ENCODE assay signal across 16 cellular contexts in genomic region chr7:132650498-132650897, GRCh38.
DNase-seq lines count a peak whose midpoint lies in the region; ATAC-seq, FAIRE-seq and TF ChIP-seq lines count a peak whose summit lies in the region.
"Had no signal": no experiment of that assay in that cellular context is flagged by ENCODE, and none has a peak within 500 bp of the region (broad histone marks: within the 10 kb centered on the region; RNA-seq: fewer than 3 reads in every experiment).

No MANE protein-coding gene starts in this region.

- POLR2A ChIA-PET in HepG2 (lab: Yijun Ruan, JAX) = no interaction called here

- ATAC-seq in HepG2 (no peak), HG02642 (IDR thresholded peaks at IDR 0.05; ENCODE audit: poor library complexity, unreplicated experiment) (no peak)
- ATAC-seq: left ventricle myocardium superior had no signal

- no peak overlapping the region for H3K27ac Mint-ChIP-seq in activated T-cell treated with anti-CD3 and anti-CD28 coated beads, Interleukin-2, amount 50 U/mL, for 24 hours
- H3K27ac Mint-ChIP-seq: activated B cell treated with CpG ODN at 0.5 μM for 24 hours; activated T-helper 1 cell treated with anti-CD3 and anti-CD28 coated beads, Interleukin-12 subunit alpha, Interleukin-12 subunit beta, Interleukin-2, Interleukin-4 antibody, amounts not matched to agents 30 ng/mL and 10 ng/mL and 1 ng/mL, durations not matched to agents 14 hours and 24 hours and 36 hours had no signal

- in situ Hi-C loops in HepG2 (cut with HindIII; ENCODE audit: extremely low pct_ligation_motif_present, low pct_unique_long_range_greater_than_20kb) = no loop called here

- no peak overlapping the region for H3K4me2 ChIP-seq in HepG2 (ENCODE audit: low read depth, low read length)

- DNase-seq in HepG2 (ENCODE audit: low spot score) (no peak), T1000 (lab: John Stamatoyannopoulos, UW) (peak; percentile 28), fibroblast of the aortic adventitia (ENCODE audit: low read depth) (peak; percentile 62), testis (no peak), UCSD-AML1 (lab: John Stamatoyannopoulos, UW; ENCODE audit: unreplicated experiment) (no peak)
- no peak for DNase-seq in activated T-cell treated with anti-CD3 and anti-CD28 coated beads, Interleukin-2, amount 50 U/mL, for 24 hours
- DNase-seq: activated B cell treated with CpG ODN at 0.5 μM for 24 hours, left ventricle myocardium superior, NCI-H1048, NCI-H510A, transverse colon had no signal

- TF ChIP-seq CTCF in liver (IDR thresholded peaks at IDR 0.05; ENCODE audit: low read depth, low read length, missing input control) (no peak), HepG2 (CRISPR knock-in tag; IDR thresholded peaks at IDR 0.05) (no peak), fibroblast of the aortic adventitia (IDR thresholded peaks at IDR 0.05; ENCODE audit: insufficient read depth, low read length) (no peak), testis (IDR thresholded peaks at IDR 0.05) (no peak)

- no peaks in the 10 kb centered on the region for H3K9me3 Mint-ChIP-seq in activated T-cell treated with anti-CD3 and anti-CD28 coated beads, Interleukin-2, amount 50 U/mL, for 24 hours
- H3K9me3 Mint-ChIP-seq: neural crest cell had no signal

- H3K4me1 Mint-ChIP-seq in activated T-cell treated with anti-CD3 and anti-CD28 coated beads, Interleukin-2, amount 50 U/mL, for 24 hours (ENCODE audit: low read depth) = peaks cover 19% of the 10 kb centered on the region

- H3K36me3 ChIP-seq in liver (ENCODE audit: control insufficient read depth in 4 of 4, insufficient read depth in 3 of 4, low read depth in 1 of 4, low read length in 3 of 4) = no peaks in the 10 kb centered on the region
- H3K36me3 ChIP-seq in HepG2 (replicated peaks in 1 of 2; ENCODE audit: control insufficient read depth in 1 of 2, insufficient read depth in 2 of 2, low read length in 2 of 2) = no peaks in the 10 kb centered on the region
- H3K36me3 ChIP-seq in testis (ENCODE audit: low read depth, missing control alignments) = no peaks in the 10 kb centered on the region
- H3K36me3 ChIP-seq: cardiac muscle cell, transverse colon had no signal

- H3K4me1 ChIP-seq in liver (ENCODE audit: control insufficient read depth in 4 of 4, insufficient read depth in 4 of 4, low read length in 3 of 4) (no peaks in the 10 kb centered on the region), HepG2 (ENCODE audit: insufficient read depth, low read length) (no peaks in the 10 kb centered on the region), testis (peaks cover 7% of the 10 kb centered on the region)

- no peaks in the 10 kb centered on the region for H4K20me1 ChIP-seq in HepG2 (ENCODE audit: insufficient read depth, low read length)

- H3K27ac ChIP-seq in liver (ENCODE audit: low read depth in 1 of 2, low read length in 2 of 2) (no peak overlapping the region), HepG2 (ENCODE audit: extremely low read length, insufficient read depth, low read length) (no peak overlapping the region), testis (no peak overlapping the region)
- H3K27ac ChIP-seq: cardiac muscle cell, transverse colon had no signal

- TF ChIP-seq POLR2A in HepG2 (IDR thresholded peaks at IDR 0.05; ENCODE audit: insufficient read depth in 1 of 2, low read depth in 2 of 2, low read length in 2 of 2) (no peak), testis (IDR thresholded peaks at IDR 0.05) (no peak)

- no peak overlapping the region for H2AFZ ChIP-seq in HepG2 (ENCODE audit: low read length)

- TF ChIP-seq EP300 in HepG2 (IDR thresholded peaks at IDR 0.05; ENCODE audit: low read depth in 2 of 2, low read length in 2 of 2) = no peak
- TF ChIP-seq EP300 in HepG2 (CRISPR knock-in tag; IDR thresholded peaks at IDR 0.05; ENCODE audit: borderline replicate concordance) = no peak

- intact Hi-C loops in HepG2 (cut with micrococcal nuclease; ENCODE audit: unreplicated experiment) (no loop called here), testis (cut with DNase I; ENCODE audit: low total_unique reads) (no loop called here)

- no peaks in the 10 kb centered on the region for H3K9me3 ChIP-seq in liver (ENCODE audit: control insufficient read depth in 4 of 4, low read length in 3 of 4)
- no peaks in the 10 kb centered on the region for H3K9me3 ChIP-seq in HepG2 (ENCODE audit: low read length)
- H3K9me3 ChIP-seq in testis = no peaks in the 10 kb centered on the region
- H3K9me3 ChIP-seq: transverse colon had no signal

- no peaks in the 10 kb centered on the region for H3K79me2 ChIP-seq in HepG2 (ENCODE audit: insufficient read depth, low read length)

- no peak overlapping the region for H3K4me3 Mint-ChIP-seq in activated T-cell treated with anti-CD3 and anti-CD28 coated beads, Interleukin-2, amount 50 U/mL, for 24 hours
- H3K4me3 Mint-ChIP-seq: activated B cell treated with CpG ODN at 0.5 μM for 24 hours; activated T-helper 1 cell treated with anti-CD3 and anti-CD28 coated beads, Interleukin-12 subunit alpha, Interleukin-12 subunit beta, Interleukin-2, Interleukin-4 antibody, amounts not matched to agents 30 ng/mL and 10 ng/mL and 1 ng/mL, durations not matched to agents 14 hours and 24 hours and 36 hours; neural crest cell had no signal

- CTCF ChIA-PET in HepG2 (lab: Yijun Ruan, JAX; ENCODE audit: low intra/inter-chr PET ratio, low total read pairs) = no interaction called here

- no peaks in the 10 kb centered on the region for H3K27me3 ChIP-seq in liver (ENCODE audit: control insufficient read depth in 4 of 4, insufficient read depth in 4 of 4, low read length in 3 of 4)
- H3K27me3 ChIP-seq in HepG2 (ENCODE audit: control insufficient read depth in 1 of 2, insufficient read depth in 2 of 2, low read length in 2 of 2) = peaks cover 2 to 9% of the 10 kb centered on the region in 2 experiments; a peak in 3 of 5 replicates
- no peaks in the 10 kb centered on the region for H3K27me3 ChIP-seq in testis
- H3K27me3 ChIP-seq: cardiac muscle cell had no signal

- TF ChIP-seq RAD21 in liver (IDR thresholded peaks at IDR 0.05) (no peak), HepG2 (CRISPR knock-in tag; IDR thresholded peaks at IDR 0.05) (no peak)

- no peak for FAIRE-seq in HepG2 (lab: Jason Lieb, UNC)

- H3K36me3 Mint-ChIP-seq in activated T-cell treated with anti-CD3 and anti-CD28 coated beads, Interleukin-2, amount 50 U/mL, for 24 hours (ENCODE audit: low read depth) = no peaks in the 10 kb centered on the region

- no peak overlapping the region for H3K4me3 ChIP-seq in liver (ENCODE audit: low read depth in 1 of 3, low read length in 3 of 3)
- no peak overlapping the region for H3K4me3 ChIP-seq in HepG2 (replicated peaks in 1 of 3; ENCODE audit: insufficient read depth in 1 of 3, low read depth in 2 of 3, low read length in 3 of 3)
- H3K4me3 ChIP-seq in fibroblast of the aortic adventitia (ENCODE audit: low read depth, low read length) = no peak overlapping the region
- H3K4me3 ChIP-seq in testis = no peak overlapping the region
- H3K4me3 ChIP-seq: cardiac muscle cell, transverse colon had no signal

- 24% methylated on average over 3 of the region's 3 CpGs for WGBS in liver
- WGBS in HepG2 (ENCODE audit: low lambda C conversion rate) = 15% methylated on average over 3 of the region's 3 CpGs
- WGBS in testis, 2 donors = 23% methylated on average over 3 of the region's 3 CpGs

- no peaks in the 10 kb centered on the region for H3K27me3 Mint-ChIP-seq in activated T-cell treated with anti-CD3 and anti-CD28 coated beads, Interleukin-2, amount 50 U/mL, for 24 hours
- H3K27me3 Mint-ChIP-seq: activated B cell treated with CpG ODN at 0.5 μM for 24 hours had no signal

- H3K9ac ChIP-seq in liver (ENCODE audit: low read depth in 1 of 2, low read length in 2 of 2) (no peak overlapping the region), HepG2 (ENCODE audit: insufficient read depth, low read depth, low read length) (no peak overlapping the region)

- BruUV-seq in HepG2 (replicated peaks; lab: Mats Ljungman, UMichigan) = no TSS peak

TF ChIP-seq in HepG2, 621 proteins besides CTCF, POLR2A, EP300 and RAD21:
- no peak for TF ChIP-seq ASH2L (IDR thresholded peaks at IDR 0.05; ENCODE audit: insufficient read length, low read depth, low read length)
- no peak for TF ChIP-seq ZNF432 (CRISPR knock-in tag; IDR thresholded peaks at IDR 0.05; ENCODE audit: borderline replicate concordance)

Comparison
In these comparisons a context has a peak if more than half of its experiments do, and no peak if none do; other contexts are left out.
1. DNase-seq: peak in T1000 (single experiment) and fibroblast of the aortic adventitia (single experiment); none in HepG2 (single experiment), testis (single experiment), activated T-cell treated with anti-CD3 and anti-CD28 coated beads, Interleukin-2, amount 50 U/mL, for 24 hours (single experiment) and UCSD-AML1 (single experiment).